1 cellular context compared by ENCODE assay signal in genomic region chr14:77616454-77617229, GRCh38.
TF ChIP-seq lines count a peak whose summit lies in the region.

Gene SPTLC2, minus strand, starts transcription at chr14:77616637. Its CDS starts 58 bp downstream, at chr14:77616579.

TF ChIP-seq in WTC11, 78 proteins besides CTCF, POLR2A, EP300 and RAD21 (continued from another document):
- TF ChIP-seq FOXK1 (CRISPR knock-in tag; IDR thresholded peaks at IDR 0.05) (peak; percentile 59; the same call in 1 of the 2 replicates), PRDM15 (CRISPR knock-in tag; IDR thresholded peaks at IDR 0.05) (peak; percentile 79), E2F4 (CRISPR knock-in tag; IDR thresholded peaks at IDR 0.05; ENCODE audit: borderline replicate concordance, low read depth) (0 out of 2 replicates have a peak, but pooled peaks have one; percentile 28), JUN (CRISPR knock-in tag; IDR thresholded peaks at IDR 0.05) (no peak), ATF2 (CRISPR knock-in tag; IDR thresholded peaks at IDR 0.05; ENCODE audit: borderline replicate concordance, low read depth) (no peak), ZNF423 (CRISPR knock-in tag; IDR thresholded peaks at IDR 0.05) (no peak), USF1 (CRISPR knock-in tag; IDR thresholded peaks at IDR 0.05) (peak; percentile 88; the same call in 1 of the 2 replicates), SOX15 (CRISPR knock-in tag; IDR thresholded peaks at IDR 0.05) (no peak), E2F5 (CRISPR knock-in tag; IDR thresholded peaks at IDR 0.05) (peak; percentile 86; the same call in 1 of the 2 replicates), ETV6 (CRISPR knock-in tag; IDR thresholded peaks at IDR 0.05) (0 out of 2 replicates have a peak, but pooled peaks have one; percentile 27), ZMAT4 (CRISPR knock-in tag; IDR thresholded peaks at IDR 0.05) (no peak), ZNF138 (CRISPR knock-in tag; conservative IDR thresholded peaks at IDR 0.05) (0 out of 2 replicates have a peak, but pooled peaks have one; percentile 42), FOXP4 (CRISPR knock-in tag; IDR thresholded peaks at IDR 0.05) (peak; percentile 79), MXD4 (CRISPR knock-in tag; IDR thresholded peaks at IDR 0.05; ENCODE audit: borderline replicate concordance) (no peak), TEAD1 (CRISPR knock-in tag; IDR thresholded peaks at IDR 0.05) (peak; percentile 82; the same call in 1 of the 2 replicates), STAT6 (CRISPR knock-in tag; conservative IDR thresholded peaks at IDR 0.05; ENCODE audit: low read depth) (no peak), ATF6 (CRISPR knock-in tag; IDR thresholded peaks at IDR 0.05) (no peak), NR2C2 (CRISPR knock-in tag; IDR thresholded peaks at IDR 0.05) (no peak), ZNF219 (CRISPR knock-in tag; IDR thresholded peaks at IDR 0.05; ENCODE audit: borderline replicate concordance) (no peak), ZNF317 (CRISPR knock-in tag; IDR thresholded peaks at IDR 0.05; ENCODE audit: borderline replicate concordance, low read depth) (no peak), GRHL2 (CRISPR knock-in tag; IDR thresholded peaks at IDR 0.05; ENCODE audit: insufficient replicate concordance, severe bottlenecking) (no peak), IRF1 (CRISPR knock-in tag; IDR thresholded peaks at IDR 0.05) (no peak), ARID4B (CRISPR knock-in tag; IDR thresholded peaks at IDR 0.05; ENCODE audit: borderline replicate concordance) (peak; percentile 91; the same call in 1 of the 2 replicates)
